In the genomic region with DNA sequence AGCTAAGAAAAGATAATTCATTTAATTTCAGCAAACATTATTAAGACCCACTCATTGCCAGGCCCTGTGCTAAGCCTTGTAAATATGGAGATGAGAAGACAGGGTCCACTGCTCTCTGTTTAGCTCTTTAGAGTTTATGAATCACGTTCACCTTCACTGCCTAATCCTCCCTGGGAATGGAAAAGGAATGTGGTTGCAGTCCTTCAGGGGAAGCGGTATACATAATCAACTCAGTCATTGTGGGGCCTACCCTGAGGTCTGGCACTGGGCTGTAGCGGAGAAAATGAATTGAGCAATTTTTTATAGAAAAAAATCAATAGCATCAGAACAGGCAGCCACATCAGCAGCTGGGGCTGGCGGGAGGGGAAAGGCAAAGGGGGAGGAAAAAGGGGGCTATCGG, we compare ENCODE assay signal across 22 cellular contexts.
DNase-seq lines count a peak whose midpoint lies in the region; ATAC-seq and TF ChIP-seq lines count a peak whose summit lies in the region.
"Had no signal": no experiment of that assay in that cellular context is flagged by ENCODE, and none has a peak within 500 bp of the region (broad histone marks: within the 10 kb centered on the region; RNA-seq: fewer than 3 reads in every experiment).

No MANE protein-coding gene starts in this region.

- H3K4me3 ChIP-seq in foreskin fibroblast (ENCODE audit: low read depth in 1 of 2, low read length in 2 of 2): no peak overlapping the region
- H3K4me3 ChIP-seq: GM23338 had no signal

- in situ Hi-C loops in KBM-7 (cut with MboI; ENCODE audit: low pct_unique_long_range_greater_than_20kb, low sequenced_read_pairs): no loop called here

- H3K36me3 Mint-ChIP-seq in WTC11 (no peaks in the 10 kb centered on the region), mesothelial cell of epicardium (no peaks in the 10 kb centered on the region)
- H3K36me3 Mint-ChIP-seq: CD8-positive, alpha-beta T cell had no signal

- POLR2A ChIA-PET in WTC11 (lab: Charles Lee): no interaction called here

- ATAC-seq in WTC11 (peak; percentile 46), HG03097 (IDR thresholded peaks at IDR 0.05; ENCODE audit: low FRiP score, unreplicated experiment) (no peak)
- ATAC-seq: CD8-positive, alpha-beta T cell; GM23338; Panc1; SK-N-SH treated with all-trans-retinoic acid at 6 μM for 48 hours had no signal

- no peak overlapping the region for H3K4me3 Mint-ChIP-seq in WTC11
- H3K4me3 Mint-ChIP-seq in mesothelial cell of epicardium: no peak overlapping the region
- H3K4me3 Mint-ChIP-seq: CD8-positive, alpha-beta T cell; GM23338 had no signal

- DNase-seq in HuH-7 (ENCODE audit: low spot score) (peak; percentile 3), WTC11 (ENCODE audit: low spot score) (no peak), kidney tubule cell (ENCODE audit: low spot score) (peak; percentile 87), retina (peak; percentile 20), foreskin fibroblast (no peak), KBM-7 (no peak), mesothelial cell of epicardium (ENCODE audit: low spot score in 2 of 2, unreplicated experiment in 2 of 2) (no peak)
- DNase-seq: AML-193; C1 segment of cervical spinal cord; CD8-positive, alpha-beta T cell; DMS153; HCEC 1CT; NCI-H1092 treated with DMSO at 0.1 percent for 48 hours; NCI-H1436 treated with DMSO at 0.1 percent for 48 hours; NCI-H2081; NCI-H524; NCI-H774; NK-92 treated with Interleukin-12 subunit alpha and Interleukin-12 subunit beta, amount 100 ng/mL, for 24 hours had no signal

- TF ChIP-seq CTCF in WTC11 (IDR thresholded peaks at IDR 0.05): no peak
- no peak for TF ChIP-seq CTCF in foreskin fibroblast (IDR thresholded peaks at IDR 0.05; ENCODE audit: low read depth, low read length)
- TF ChIP-seq CTCF in mesothelial cell of epicardium (IDR thresholded peaks at IDR 0.05; ENCODE audit: unreplicated experiment): no peak

- H3K9me3 Mint-ChIP-seq in WTC11: peaks cover 8% of the 10 kb centered on the region
- H3K9me3 Mint-ChIP-seq in mesothelial cell of epicardium: no peaks in the 10 kb centered on the region
- H3K9me3 Mint-ChIP-seq: CD8-positive, alpha-beta T cell; GM23338 had no signal

- no peaks in the 10 kb centered on the region for H3K27me3 Mint-ChIP-seq in WTC11 (ENCODE audit: low read depth)
- peaks cover 21% of the 10 kb centered on the region for H3K27me3 Mint-ChIP-seq in mesothelial cell of epicardium (ENCODE audit: low read depth)

- CTCF ChIA-PET in WTC11 (lab: Charles Lee): no interaction called here

- H3K4me1 Mint-ChIP-seq in WTC11 (no peaks in the 10 kb centered on the region), mesothelial cell of epicardium (peaks cover 5% of the 10 kb centered on the region)
- H3K4me1 Mint-ChIP-seq: GM23338 had no signal

- H3K27ac Mint-ChIP-seq in WTC11: no peak overlapping the region
- no peak overlapping the region for H3K27ac Mint-ChIP-seq in mesothelial cell of epicardium
- H3K27ac Mint-ChIP-seq: CD8-positive, alpha-beta T cell; GM23338 had no signal

TF ChIP-seq in WTC11, 78 proteins besides CTCF, POLR2A, EP300 and RAD21:
- TF ChIP-seq KAT7 (CRISPR knock-in tag; IDR thresholded peaks at IDR 0.05; ENCODE audit: borderline replicate concordance) (no peak), SOX15 (CRISPR knock-in tag; IDR thresholded peaks at IDR 0.05) (no peak), NR1H2 (CRISPR knock-in tag; IDR thresholded peaks at IDR 0.05) (no peak), PREB (CRISPR knock-in tag; IDR thresholded peaks at IDR 0.05; ENCODE audit: borderline replicate concordance) (no peak), ATF1 (CRISPR knock-in tag; IDR thresholded peaks at IDR 0.05) (no peak), NFATC4 (CRISPR knock-in tag; IDR thresholded peaks at IDR 0.05) (no peak), MXD4 (CRISPR knock-in tag; IDR thresholded peaks at IDR 0.05; ENCODE audit: borderline replicate concordance) (no peak), ZNF671 (CRISPR knock-in tag; IDR thresholded peaks at IDR 0.05) (no peak), CREB1 (CRISPR knock-in tag; IDR thresholded peaks at IDR 0.05) (no peak), ELF4 (CRISPR knock-in tag; IDR thresholded peaks at IDR 0.05; ENCODE audit: low read depth) (no peak), ETV6 (CRISPR knock-in tag; IDR thresholded peaks at IDR 0.05) (no peak), NR3C1 (CRISPR knock-in tag; conservative IDR thresholded peaks at IDR 0.05; ENCODE audit: low read depth) (no peak), ZNF396 (CRISPR knock-in tag; IDR thresholded peaks at IDR 0.05; ENCODE audit: borderline replicate concordance) (no peak)
- TF ChIP-seq, protein P1, sequence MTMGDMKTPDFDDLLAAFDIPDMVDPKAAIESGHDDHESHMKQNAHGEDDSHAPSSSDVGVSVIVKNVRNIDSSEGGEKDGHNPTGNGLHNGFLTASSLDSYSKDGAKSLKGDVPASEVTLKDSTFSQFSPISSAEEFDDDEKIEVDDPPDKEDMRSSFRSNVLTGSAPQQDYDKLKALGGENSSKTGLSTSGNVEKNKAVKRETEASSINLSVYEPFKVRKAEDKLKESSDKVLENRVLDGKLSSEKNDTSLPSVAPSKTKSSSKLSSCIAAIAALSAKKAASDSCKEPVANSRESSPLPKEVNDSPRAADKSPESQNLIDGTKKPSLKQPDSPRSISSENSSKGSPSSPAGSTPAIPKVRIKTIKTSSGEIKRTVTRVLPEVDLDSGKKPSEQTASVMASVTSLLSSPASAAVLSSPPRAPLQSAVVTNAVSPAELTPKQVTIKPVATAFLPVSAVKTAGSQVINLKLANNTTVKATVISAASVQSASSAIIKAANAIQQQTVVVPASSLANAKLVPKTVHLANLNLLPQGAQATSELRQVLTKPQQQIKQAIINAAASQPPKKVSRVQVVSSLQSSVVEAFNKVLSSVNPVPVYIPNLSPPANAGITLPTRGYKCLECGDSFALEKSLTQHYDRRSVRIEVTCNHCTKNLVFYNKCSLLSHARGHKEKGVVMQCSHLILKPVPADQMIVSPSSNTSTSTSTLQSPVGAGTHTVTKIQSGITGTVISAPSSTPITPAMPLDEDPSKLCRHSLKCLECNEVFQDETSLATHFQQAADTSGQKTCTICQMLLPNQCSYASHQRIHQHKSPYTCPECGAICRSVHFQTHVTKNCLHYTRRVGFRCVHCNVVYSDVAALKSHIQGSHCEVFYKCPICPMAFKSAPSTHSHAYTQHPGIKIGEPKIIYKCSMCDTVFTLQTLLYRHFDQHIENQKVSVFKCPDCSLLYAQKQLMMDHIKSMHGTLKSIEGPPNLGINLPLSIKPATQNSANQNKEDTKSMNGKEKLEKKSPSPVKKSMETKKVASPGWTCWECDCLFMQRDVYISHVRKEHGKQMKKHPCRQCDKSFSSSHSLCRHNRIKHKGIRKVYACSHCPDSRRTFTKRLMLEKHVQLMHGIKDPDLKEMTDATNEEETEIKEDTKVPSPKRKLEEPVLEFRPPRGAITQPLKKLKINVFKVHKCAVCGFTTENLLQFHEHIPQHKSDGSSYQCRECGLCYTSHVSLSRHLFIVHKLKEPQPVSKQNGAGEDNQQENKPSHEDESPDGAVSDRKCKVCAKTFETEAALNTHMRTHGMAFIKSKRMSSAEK (CRISPR knock-in tag; IDR thresholded peaks at IDR 0.05; ENCODE audit: borderline replicate concordance): no peak
- TF ChIP-seq, protein P2, sequence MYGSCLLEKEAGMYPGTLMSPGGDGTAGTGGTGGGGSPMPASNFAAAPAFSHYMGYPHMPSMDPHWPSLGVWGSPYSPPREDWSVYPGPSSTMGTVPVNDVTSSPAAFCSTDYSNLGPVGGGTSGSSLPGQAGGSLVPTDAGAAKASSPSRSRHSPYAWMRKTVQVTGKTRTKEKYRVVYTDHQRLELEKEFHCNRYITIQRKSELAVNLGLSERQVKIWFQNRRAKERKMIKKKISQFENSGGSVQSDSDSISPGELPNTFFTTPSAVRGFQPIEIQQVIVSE (CRISPR knock-in tag; IDR thresholded peaks at IDR 0.05; ENCODE audit: borderline replicate concordance): no peak

Comparison
In these comparisons a context has a peak if more than half of its experiments do, and no peak if none do; other contexts are left out.
1. DNase-seq: peak in HuH-7 (single experiment), kidney tubule cell (single experiment) and retina (single experiment); none in WTC11 (single experiment), foreskin fibroblast (0 of 2), KBM-7 (single experiment) and mesothelial cell of epicardium (0 of 2).